Comparison of ENCODE assay signal across 8 cellular contexts in genomic region chr13:76745246-76746200, GRCh38.
DNase-seq lines count a peak whose midpoint lies in the region; ATAC-seq and TF ChIP-seq lines count a peak whose summit lies in the region.

No MANE protein-coding gene starts in this region.

- peak overlapping the region; percentile 26 for H3K27ac ChIP-seq in left ventricle myocardium inferior (replicated peaks)

- no peaks in the 10 kb centered on the region for H3K4me1 ChIP-seq in left ventricle myocardium inferior

- no peaks in the 10 kb centered on the region for H3K36me3 ChIP-seq in left ventricle myocardium inferior

- H3K4me3 ChIP-seq in left ventricle myocardium inferior = no peak overlapping the region

- in situ Hi-C loops in GM13976 (cut with MboI; ENCODE audit: low sequenced_read_pairs, unreplicated experiment) = no loop called here

- peak; percentile 35 for DNase-seq in GM13976 (ENCODE audit: low spot score)
- no peak for DNase-seq in left ventricle myocardium inferior
- DNase-seq in ureter (ENCODE audit: low spot score) = no peak
- no peak for DNase-seq in NCI-H187 (lab: John Stamatoyannopoulos, UW)
- DNase-seq in amniotic stem cell (lab: John Stamatoyannopoulos, UW) = no peak
- DNase-seq in activated naive CD4-positive, alpha-beta T cell treated with Interleukin-2 at 50 U/mL for 16 hours = no peak

- H3K9me3 ChIP-seq in left ventricle myocardium inferior (replicated peaks) = peaks cover 35% of the 10 kb centered on the region

- TF ChIP-seq CTCF in GM13976 (IDR thresholded peaks at IDR 0.05; ENCODE audit: borderline replicate concordance, control extremely low read depth, extremely low read depth, insufficient read depth, missing control alignments) (no peak), left ventricle myocardium inferior (IDR thresholded peaks at IDR 0.05; ENCODE audit: borderline replicate concordance) (no peak)

- intact Hi-C loops in left ventricle myocardium inferior (cut with micrococcal nuclease) = no loop called here

- peak; percentile 80 for ATAC-seq in GM21717 (IDR thresholded peaks at IDR 0.05; ENCODE audit: unreplicated experiment)
- peak; percentile 74 for ATAC-seq in HG03558 (IDR thresholded peaks at IDR 0.05; ENCODE audit: extremely low read depth, unreplicated experiment)

- no peaks in the 10 kb centered on the region for H3K27me3 ChIP-seq in left ventricle myocardium inferior (ENCODE audit: low read depth)
